ENCODE assay signal across 10 cellular contexts in genomic region chr12:53063708-53064612, GRCh38. TPM values are rescaled to one million over a fixed set of nuclear protein-coding genes. Genes with fewer than 3 reads are reported as not detected.
DNase-seq lines count a peak whose midpoint lies in the region; ATAC-seq and TF ChIP-seq lines count a peak whose summit lies in the region.
"Had no signal": no experiment of that assay in that cellular context is flagged by ENCODE, and none has a peak within 500 bp of the region (broad histone marks: within the 10 kb centered on the region; RNA-seq: fewer than 3 reads in every experiment).

No MANE protein-coding gene starts in this region.

- no peaks in the 10 kb centered on the region for H3K27me3 Mint-ChIP-seq in CD8-positive, alpha-beta memory T cell

- peaks cover 7% of the 10 kb centered on the region for H3K4me1 ChIP-seq in CD8-positive, alpha-beta memory T cell (ENCODE audit: insufficient read depth, low read length)

- CTCF ChIA-PET in CD8-positive, alpha-beta memory T cell (lab: Charles Lee), result interaction anchor here (0.9 to 10.9 kb wide), 6 partner anchors 9 to 224 kb away, joined by 3 to 243 read pairs (median 30); partner anchors contain the start of genes IGFBP6, SOAT2 and SPRYD3

- H3K27ac Mint-ChIP-seq in CD8-positive, alpha-beta memory T cell, result peak overlapping the region in 3 of 8 donors; percentile 4 to 38 (median 26)

- no peaks in the 10 kb centered on the region for H3K9me3 Mint-ChIP-seq in CD8-positive, alpha-beta memory T cell
- H3K9me3 Mint-ChIP-seq: activated T-cell treated with anti-CD3 and anti-CD28 coated beads, Interleukin-2, amount 50 U/mL, for 4 hours had no signal

- H3K27me3 ChIP-seq in CD8-positive, alpha-beta memory T cell (ENCODE audit: insufficient read depth, low read length, poor library complexity, severe bottlenecking), result no peaks in the 10 kb centered on the region

- H3K36me3 ChIP-seq in CD8-positive, alpha-beta memory T cell (ENCODE audit: insufficient read depth, low read length), result peaks cover 17% of the 10 kb centered on the region

- H3K4me3 ChIP-seq in astrocyte of the spinal cord (ENCODE audit: low read depth, low read length), result no peak overlapping the region
- H3K4me3 ChIP-seq in CD8-positive, alpha-beta memory T cell (ENCODE audit: low read length), result no peak overlapping the region

- POLR2A ChIA-PET in CD8-positive, alpha-beta memory T cell (lab: Charles Lee), result interaction anchor here (1.2 kb wide), 1 partner anchor 17 kb away, joined by 3 read pairs; no protein-coding TSS in a partner anchor

- DNase-seq in LHCN-M2 (ENCODE audit: low read depth) (peak; percentile 92), astrocyte of the spinal cord (ENCODE audit: low read depth, low spot score) (peak; percentile 62), islet precursor cell (peak; percentile 51), substantia nigra (lab: John Stamatoyannopoulos, UW) (peak in 1 of 49 donors; percentile 32)
- DNase-seq in CD8-positive, alpha-beta memory T cell, result no peak
- DNase-seq: activated T-cell treated with anti-CD3 and anti-CD28 coated beads, Interleukin-2, amount 50 U/mL, for 4 hours had no signal

- H3K4me3 Mint-ChIP-seq in CD8-positive, alpha-beta memory T cell, result no peak overlapping the region
- H3K4me3 Mint-ChIP-seq: activated T-cell treated with anti-CD3 and anti-CD28 coated beads, Interleukin-2, amount 50 U/mL, for 4 hours had no signal

- peaks cover 4 to 57% (median 4%) of the 10 kb centered on the region in 3 donors for H3K36me3 Mint-ChIP-seq in CD8-positive, alpha-beta memory T cell

- in situ Hi-C loops in astrocyte of the spinal cord (cut with HindIII; ENCODE audit: low sequenced_read_pairs), result no loop called here

- H3K9me3 ChIP-seq in CD8-positive, alpha-beta memory T cell (ENCODE audit: low read length), result no peaks in the 10 kb centered on the region

- ATAC-seq in GM19397 (IDR thresholded peaks at IDR 0.05; ENCODE audit: unreplicated experiment) (no peak), GM21528 (IDR thresholded peaks at IDR 0.05; ENCODE audit: low FRiP score, unreplicated experiment) (no peak), HG03354 (IDR thresholded peaks at IDR 0.05; ENCODE audit: poor library complexity, severe bottlenecking, unreplicated experiment) (no peak)
- ATAC-seq: activated T-cell treated with anti-CD3 and anti-CD28 coated beads, Interleukin-2, amount 50 U/mL, for 4 hours had no signal

- peak overlapping the region; percentile 66 for H3K27ac ChIP-seq in substantia nigra (ENCODE audit: low read depth, low read length, poor library complexity, severe bottlenecking)
- H3K27ac ChIP-seq in CD8-positive, alpha-beta memory T cell (ENCODE audit: low read depth, low read length), result no peak overlapping the region

- no peak for TF ChIP-seq CTCF in astrocyte of the spinal cord (IDR thresholded peaks at IDR 0.05; ENCODE audit: low read depth, low read length)

- H3K4me1 Mint-ChIP-seq in CD8-positive, alpha-beta memory T cell, result peaks cover 8 to 15% (median 8%) of the 10 kb centered on the region in 3 donors

RNA-seq across cellular contexts. Expression of gene TNS2, which starts 14.1 kb away (rescaled TPM):
- 79.6 and 95.7 TPM in 2 replicates for total RNA-seq in LHCN-M2 (2014; rRNA removed)
- 34.3 TPM for polyA plus RNA-seq in LHCN-M2 (2012)
- 1 to 10 TPM; 2.1 to 5.6 TPM for total RNA-seq in CD8-positive, alpha-beta memory T cell
- 0.35 TPM for polyA plus RNA-seq in CD8-positive, alpha-beta memory T cell

RNA-seq across cellular contexts. Expression of gene SPRYD3, which starts 15.2 kb away (rescaled TPM):
- total RNA-seq in LHCN-M2 (2014; rRNA removed), result 20.0 and 21.9 TPM in 2 replicates
- polyA plus RNA-seq in LHCN-M2 (2012), result 32.5 TPM
- 10 to 100 TPM; 40.1 to 43.3 TPM for total RNA-seq in CD8-positive, alpha-beta memory T cell
- polyA plus RNA-seq in CD8-positive, alpha-beta memory T cell, result 63.0 TPM

RNA-seq across cellular contexts. Expression of gene IGFBP6, which starts 33.5 kb away (rescaled TPM):
- total RNA-seq in LHCN-M2 (2014; rRNA removed), result 178 and 231 TPM in 2 replicates
- 127 TPM for polyA plus RNA-seq in LHCN-M2 (2012)
- 1 to 10 TPM; 1.5 to 1.6 TPM for total RNA-seq in CD8-positive, alpha-beta memory T cell
- polyA plus RNA-seq in CD8-positive, alpha-beta memory T cell, result 8.9 TPM

RNA-seq across cellular contexts. Expression of gene SOAT2, which starts 39.3 kb away (rescaled TPM):
- total RNA-seq in LHCN-M2 (2014; rRNA removed), result not detected in 2 replicates
- polyA plus RNA-seq in LHCN-M2 (2012), result not detected
- total RNA-seq in CD8-positive, alpha-beta memory T cell, result under 1 TPM; 0.48 to 1.00 TPM
- 0.76 TPM for polyA plus RNA-seq in CD8-positive, alpha-beta memory T cell
- total RNA-seq: glomerular endothelial cell had no signal

RNA-seq across cellular contexts. Expression of gene EIF4B, which starts 57.7 kb away (rescaled TPM):
- 468 and 479 TPM in 2 replicates for total RNA-seq in LHCN-M2 (2014; rRNA removed)
- polyA plus RNA-seq in LHCN-M2 (2012), result 194 TPM
- 100 to 1,000 TPM; 644 to 660 TPM for total RNA-seq in CD8-positive, alpha-beta memory T cell
- polyA plus RNA-seq in CD8-positive, alpha-beta memory T cell, result 114 TPM

Comparison
In these comparisons a context has a peak if more than half of its experiments do, and no peak if none do; other contexts are left out.
1. DNase-seq: peak in LHCN-M2 (single experiment), astrocyte of the spinal cord (single experiment) and islet precursor cell (single experiment); none in CD8-positive, alpha-beta memory T cell (0 of 5).
2. RNA of gene TNS2, which starts 14.1 kb away (total RNA-seq): 79.6 to 95.7 TPM in LHCN-M2; 2.1 to 5.6 TPM in CD8-positive, alpha-beta memory T cell; every median in the first group is over 10 times any median in the second.
3. RNA of gene IGFBP6, which starts 33.5 kb away (total RNA-seq): 178 to 231 TPM in LHCN-M2; 1.5 to 1.6 TPM in CD8-positive, alpha-beta memory T cell; every median in the first group is over 10 times any median in the second.